8 cellular contexts compared by ENCODE assay signal in the genomic region with DNA sequence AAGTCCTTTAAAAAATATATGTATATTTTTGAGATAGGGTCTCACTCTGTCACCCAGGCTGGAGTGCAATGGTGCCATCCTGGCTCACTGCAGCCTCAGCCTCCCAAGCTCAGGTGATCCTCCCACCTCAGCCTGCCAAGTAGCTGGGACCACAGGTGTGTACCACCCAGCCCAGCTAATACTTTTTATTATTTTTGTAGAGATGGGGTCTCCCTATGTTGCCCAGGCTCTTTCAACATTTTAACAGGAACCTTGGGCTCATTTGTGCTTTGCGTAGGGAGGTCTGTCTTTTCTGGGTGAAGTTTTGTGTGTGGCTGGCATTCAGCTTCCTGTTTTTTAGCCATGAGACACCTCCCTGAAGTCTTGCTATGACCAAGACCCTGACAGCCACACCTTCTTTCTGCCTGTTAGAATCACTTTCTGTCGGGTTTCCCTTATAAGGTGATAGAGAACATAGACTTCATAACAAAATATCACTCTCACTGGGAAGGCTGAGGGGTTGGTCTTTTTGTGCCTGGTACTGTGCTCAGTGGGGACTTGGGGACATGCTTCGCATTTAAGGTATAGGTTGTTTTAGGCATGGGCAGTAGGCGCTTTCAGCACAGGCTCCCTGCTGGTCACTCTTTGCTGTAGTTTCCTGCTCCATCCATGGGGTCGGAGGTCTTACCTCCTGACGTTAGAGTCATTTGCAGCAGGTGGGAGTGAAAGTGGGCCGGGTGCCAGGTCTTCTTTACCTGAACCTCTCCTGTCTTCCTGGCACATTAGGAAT. TPM values are rescaled to one million over a fixed set of nuclear protein-coding genes. Genes with fewer than 3 reads are reported as not detected.
DNase-seq lines count a peak whose midpoint lies in the region; ATAC-seq and TF ChIP-seq lines count a peak whose summit lies in the region.

No MANE protein-coding gene starts in this region.

- H3K9me3 ChIP-seq in skeletal muscle tissue (ENCODE audit: control insufficient read depth in 3 of 3, low read length in 3 of 3): no peaks in the 10 kb centered on the region

- H3K27me3 ChIP-seq in skeletal muscle tissue (ENCODE audit: control insufficient read depth in 3 of 3, insufficient read depth in 3 of 3, low read length in 3 of 3) (peaks cover 7 to 28% (median 24%) of the 10 kb centered on the region in 3 donors), brain microvascular endothelial cell (replicated peaks) (no peaks in the 10 kb centered on the region)

- in situ Hi-C loops in brain microvascular endothelial cell (cut with HindIII; ENCODE audit: low pct_ligation_motif_present, low sequenced_read_pairs): no loop called here

- peaks cover 16 to 17% (median 17%) of the 10 kb centered on the region in 3 donors for H3K4me1 ChIP-seq in skeletal muscle tissue (ENCODE audit: control insufficient read depth in 3 of 3, insufficient read depth in 3 of 3, low read length in 3 of 3)

- no peak overlapping the region for H3K9ac ChIP-seq in skeletal muscle tissue (ENCODE audit: low read depth in 1 of 3, low read length in 3 of 3)

- H3K36me3 ChIP-seq in skeletal muscle tissue (ENCODE audit: control insufficient read depth in 3 of 3, insufficient read depth in 3 of 3, low read length in 3 of 3): no peaks in the 10 kb centered on the region
- H3K36me3 ChIP-seq in brain microvascular endothelial cell (replicated peaks): peaks cover 3% of the 10 kb centered on the region

- H3K27ac ChIP-seq in skeletal muscle tissue (ENCODE audit: low read depth, low read length) (peak overlapping the region; percentile 34), substantia nigra (ENCODE audit: low read depth, low read length, poor library complexity, severe bottlenecking) (no peak overlapping the region), brain microvascular endothelial cell (no peak overlapping the region)

- H3K4me3 ChIP-seq in skeletal muscle tissue (ENCODE audit: low read length in 3 of 3) (no peak overlapping the region), brain microvascular endothelial cell (ENCODE audit: low read depth, low read length) (no peak overlapping the region)

- DNase-seq in SIG-M5 treated with dmso at 0.1 percent for 504 hours (lab: John Stamatoyannopoulos, UW; ENCODE audit: unreplicated experiment): peak; percentile 76
- DNase-seq in occipital lobe (lab: John Stamatoyannopoulos, UW): no peak
- no peak for DNase-seq in NCI-H345 treated with DMSO at 0.1 percent for 48 hours (lab: John Stamatoyannopoulos, UW; ENCODE audit: unreplicated experiment)
- no peak for DNase-seq in substantia nigra (lab: John Stamatoyannopoulos, UW)
- no peak for DNase-seq in brain microvascular endothelial cell

- ATAC-seq in GM19035 (IDR thresholded peaks at IDR 0.05; ENCODE audit: unreplicated experiment) (peak; percentile 60), HG02870 (IDR thresholded peaks at IDR 0.05; ENCODE audit: unreplicated experiment) (peak; percentile 73)

- TF ChIP-seq CTCF in brain microvascular endothelial cell (IDR thresholded peaks at IDR 0.05; ENCODE audit: low read depth, low read length, missing control alignments): no peak

RNA-seq across cellular contexts. Expression of gene RAB31, which starts 3.4 kb away (rescaled TPM):
- total RNA-seq in skeletal muscle tissue (16.7 TPM), occipital lobe (27.6 TPM)
